8 cellular contexts compared by ENCODE assay signal in the genomic region with DNA sequence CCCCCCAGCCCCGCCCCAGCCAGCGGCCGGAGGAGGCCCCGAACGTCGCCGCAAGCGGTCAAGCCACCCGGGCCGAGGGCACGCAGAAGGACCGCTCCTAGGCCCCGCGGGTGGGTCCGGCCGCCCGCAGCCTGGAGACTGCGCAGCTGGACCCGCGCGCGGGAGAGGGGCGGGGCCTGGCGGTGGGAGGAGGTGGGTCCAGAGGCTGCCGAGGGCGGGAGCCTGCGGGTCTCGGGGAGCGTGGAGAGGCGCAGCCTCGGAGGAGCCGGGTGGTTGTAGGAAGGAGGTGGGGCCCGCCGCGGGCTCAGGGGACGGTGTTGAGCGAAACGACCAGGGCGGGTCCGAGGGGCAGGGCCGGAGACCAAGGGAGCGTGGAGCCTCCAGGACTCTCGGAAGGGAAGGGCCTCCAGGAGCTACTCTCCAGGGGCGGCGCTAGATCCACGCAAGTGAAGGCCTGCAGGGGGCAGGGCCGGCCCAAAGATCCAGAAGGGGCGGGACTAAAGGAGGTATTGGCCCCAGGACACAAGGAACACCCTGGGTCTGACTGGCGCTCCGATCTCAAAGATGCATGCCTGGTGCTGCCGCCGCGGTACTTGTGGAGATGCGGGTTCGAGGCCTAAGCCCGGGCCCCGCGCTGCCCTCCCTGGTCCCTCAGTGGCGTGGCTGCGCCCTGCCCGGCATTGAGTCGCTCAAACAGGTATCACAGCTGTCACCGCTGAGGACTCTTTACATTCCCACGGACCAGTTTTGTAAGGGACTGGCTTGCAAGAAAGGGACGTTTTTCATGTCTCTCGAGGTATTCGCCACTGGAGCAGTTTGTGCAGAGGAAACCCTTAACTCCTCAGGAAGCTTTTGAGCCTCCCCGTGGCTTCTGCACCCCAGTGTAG. TPM values are rescaled to one million over a fixed set of nuclear protein-coding genes. Genes with fewer than 3 reads are reported as not detected.
DNase-seq lines count a peak whose midpoint lies in the region; ATAC-seq and TF ChIP-seq lines count a peak whose summit lies in the region.

No MANE protein-coding gene starts in this region.

- H3K36me3 ChIP-seq in Panc1 (ENCODE audit: control insufficient read depth, insufficient read depth, low read length): no peaks in the 10 kb centered on the region
- peaks cover 0 to 23% (median 15%) of the 10 kb centered on the region in 4 donors for H3K36me3 ChIP-seq in stomach

- BruUV-seq in Panc1 (replicated peaks; lab: Mats Ljungman, UMichigan): no TSS peak

- POLR2A ChIA-PET in Panc1 (lab: Charles Lee): interaction anchor here (0.6 to 1.0 kb wide), 2 partner anchors 19 to 228 kb away, joined by 3 to 4 read pairs; a partner anchor contains a TSS

- peak overlapping the region; percentile 75 for H3K4me3 Mint-ChIP-seq in nephron progenitor cell

- in situ Hi-C loops in KBM-7 (cut with MboI; ENCODE audit: low pct_unique_long_range_greater_than_20kb, low sequenced_read_pairs): no loop called here
- in situ Hi-C loops in Panc1 (cut with HindIII; ENCODE audit: low pct_unique_long_range_greater_than_20kb, low sequenced_read_pairs): no loop called here

- H3K9me3 ChIP-seq in Panc1 (ENCODE audit: control insufficient read depth, insufficient read depth, low read depth, low read length): no peaks in the 10 kb centered on the region
- H3K9me3 ChIP-seq in stomach: peaks cover 0 to 3% (median 0%) of the 10 kb centered on the region in 4 donors

- H3K27me3 Mint-ChIP-seq in nephron progenitor cell (ENCODE audit: low read depth, poor library complexity): peaks cover 14% of the 10 kb centered on the region

- 1 to 42% (median 20%) methylated on average over 5 to 65 of the region's 68 CpGs for WGBS in stomach, 5 donors

- TF ChIP-seq CTCF in Panc1 (IDR thresholded peaks at IDR 0.05): no peak; the same call in 1 of the 2 replicates
- TF ChIP-seq CTCF in nephron progenitor cell (IDR thresholded peaks at IDR 0.05): peak; percentile 39
- peak in 5 of 7 experiments; percentile 22 to 57 (median 28) for TF ChIP-seq CTCF in stomach (IDR thresholded peaks at IDR 0.05)

- ATAC-seq in GM21576 (IDR thresholded peaks at IDR 0.05; ENCODE audit: unreplicated experiment) (peak; percentile 75), Panc1 (peak; percentile 95)

- CTCF ChIA-PET in Panc1 (lab: Charles Lee): interaction anchor here (0.6 kb wide), 1 partner anchor 296 kb away, joined by 6 read pairs; no protein-coding TSS in a partner anchor

- peaks cover 38% of the 10 kb centered on the region for H3K4me1 Mint-ChIP-seq in nephron progenitor cell

- TF ChIP-seq POLR2A in stomach (IDR thresholded peaks at IDR 0.05): no peak

- H3K4me3 ChIP-seq in Panc1 (ENCODE audit: low read depth in 2 of 2, low read length in 2 of 2): peak overlapping the region; percentile 49 to 59
- H3K4me3 ChIP-seq in stomach: peak overlapping the region; percentile 55 to 69 (median 63)

- H3K27ac ChIP-seq in Panc1 (ENCODE audit: low read length) (0 out of 2 replicates have a peak overlapping the region, but pooled peaks have one; percentile 57), stomach (peak overlapping the region; percentile 67 to 84 (median 78))

- H3K9me3 Mint-ChIP-seq in nephron progenitor cell: peaks cover 48% of the 10 kb centered on the region

- H3K27me3 ChIP-seq in Panc1 (ENCODE audit: control insufficient read depth, insufficient read depth, low read length) (no peaks in the 10 kb centered on the region), stomach (peaks cover 0 to 8% (median 0%) of the 10 kb centered on the region in 3 donors)

- H3K27ac Mint-ChIP-seq in nephron progenitor cell: no peak overlapping the region

- intact Hi-C loops in Panc1 (cut with micrococcal nuclease; ENCODE audit: unreplicated experiment) (no loop called here), stomach (cut with DNase I; ENCODE audit: low total_unique reads) (no loop called here)

- no peak for TF ChIP-seq EP300 in stomach (IDR thresholded peaks at IDR 0.05)

- peaks cover 14% of the 10 kb centered on the region for H3K36me3 Mint-ChIP-seq in nephron progenitor cell (ENCODE audit: low read depth)

- DNase-seq in DMS153 (lab: John Stamatoyannopoulos, UW) (peak; percentile 71), KBM-7 (peak; percentile 95), Panc1 (ENCODE audit: low read depth, low spot score) (no peak), fibroblast of the conjunctiva (ENCODE audit: low read depth) (peak; percentile 74), nephron progenitor cell (peak; percentile 81), stomach (peak; percentile 88)
- DNase-seq in activated T-helper 1 cell treated with anti-CD3 and anti-CD28 coated beads, Interleukin-2, amount 50 U/mL, for 16 hours (ENCODE audit: low read depth in 1 of 2, low spot score in 1 of 2): peak; percentile 39 to 55

- H3K4me1 ChIP-seq in Panc1 (ENCODE audit: control insufficient read depth, insufficient read depth, low read length) (no peaks in the 10 kb centered on the region; the same call in 1 of the 2 replicates), stomach (peaks cover 10 to 27% (median 15%) of the 10 kb centered on the region in 4 donors)

RNA-seq across cellular contexts. Expression of a gene that starts 5.9 kb away (rescaled TPM):
- total RNA-seq in Panc1 (2021; ENCODE audit: unreplicated experiment) (92.1 TPM), stomach (10 to 100 TPM in 3 of 5 donors, 1 to 10 TPM in 2; 2.9 to 24.1 (median 14.3) TPM)
- polyA plus RNA-seq in Panc1 (2012; ENCODE audit: insufficient read length): 95.5 TPM
- polyA plus RNA-seq in stomach: 10 to 100 TPM; 43.4 to 77.2 (median 50.8) TPM

RNA-seq across cellular contexts. Expression of a gene that starts 6.1 kb away (rescaled TPM):
- total RNA-seq in Panc1 (2021; ENCODE audit: unreplicated experiment): 136 TPM
- polyA plus RNA-seq in Panc1 (2012; ENCODE audit: insufficient read length): 173 TPM
- total RNA-seq in stomach: 100 to 1,000 TPM in 1 of 5 donors, 10 to 100 TPM in 3, 1 to 10 TPM in 1; 4.7 to 148 (median 58.9) TPM
- polyA plus RNA-seq in stomach: 100 to 1,000 TPM; 106 to 133 (median 118) TPM

RNA-seq across cellular contexts. Expression of a gene that starts 19.8 kb away (rescaled TPM):
- 72.4 TPM for total RNA-seq in Panc1 (2021; ENCODE audit: unreplicated experiment)
- 94.0 TPM for polyA plus RNA-seq in Panc1 (2012; ENCODE audit: insufficient read length)
- 10 to 100 TPM in 3 of 5 donors, 1 to 10 TPM in 1, not detected in 1; 4.3 to 25.4 (median 14.5) TPM for total RNA-seq in stomach
- polyA plus RNA-seq in stomach: 10 to 100 TPM in 1 of 3 donors, 1 to 10 TPM in 2; 6.9 to 12.3 (median 10.0) TPM

RNA-seq across cellular contexts. Expression of a gene that starts 27.2 kb away (rescaled TPM):
- total RNA-seq in Panc1 (2021; ENCODE audit: unreplicated experiment): 52.6 TPM
- 28.1 TPM for polyA plus RNA-seq in Panc1 (2012; ENCODE audit: insufficient read length)
- total RNA-seq in stomach: 10 to 100 TPM in 2 of 5 donors, 1 to 10 TPM in 3; 1.2 to 33.2 (median 9.6) TPM
- polyA plus RNA-seq in stomach: 10 to 100 TPM in 2 of 3 donors, 1 to 10 TPM in 1; 7.3 to 12.7 (median 10.3) TPM

RNA-seq across cellular contexts. Expression of a gene that starts 56.2 kb away (rescaled TPM):
- total RNA-seq in Panc1 (2021; ENCODE audit: unreplicated experiment) (17.8 TPM), stomach (10 to 100 TPM in 2 of 5 donors, 1 to 10 TPM in 3; 1.3 to 46.6 (median 7.0) TPM)
- polyA plus RNA-seq in Panc1 (2012; ENCODE audit: insufficient read length): 24.7 TPM
- 10 to 100 TPM; 12.4 to 15.3 (median 13.1) TPM for polyA plus RNA-seq in stomach
